ENCODE assay signal across 3 cellular contexts in the genomic region with DNA sequence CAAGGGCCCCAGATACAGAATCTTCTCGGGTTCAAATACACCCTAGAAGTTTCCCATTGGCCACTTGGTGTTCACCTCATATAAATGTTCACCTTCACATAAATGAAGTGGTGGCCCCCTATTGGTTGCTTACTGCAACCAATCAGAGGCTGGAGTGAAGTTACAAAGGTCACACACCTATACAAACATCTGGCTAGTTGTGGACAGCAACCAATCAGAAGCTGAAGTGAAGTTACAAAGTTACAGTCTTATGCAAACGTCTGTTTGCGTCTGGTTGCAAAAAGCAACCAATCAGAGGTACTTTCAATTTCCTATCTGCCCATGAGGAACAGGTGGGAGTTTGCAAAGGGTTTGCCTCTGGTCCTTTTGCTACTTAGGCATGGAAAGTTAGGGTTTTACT.
TF ChIP-seq lines count a peak whose summit lies in the region.

No MANE protein-coding gene starts in this region.

TF ChIP-seq in SK-N-SH, 30 proteins besides CTCF, POLR2A, EP300 and RAD21 (continued from another document):
- TF ChIP-seq MXI1 (IDR thresholded peaks at IDR 0.05; ENCODE audit: low read depth, low read length) (no peak), USF2 (IDR thresholded peaks at IDR 0.05; ENCODE audit: borderline replicate concordance, low read depth, low read length) (no peak), ZBTB33 (IDR thresholded peaks at IDR 0.05; ENCODE audit: borderline replicate concordance, low read depth) (no peak), PBX3 (IDR thresholded peaks at IDR 0.05) (no peak), IRF3 (IDR thresholded peaks at IDR 0.05; ENCODE audit: low read depth, low read length) (no peak), JUND (IDR thresholded peaks at IDR 0.05) (no peak), TCF12 (IDR thresholded peaks at IDR 0.05) (no peak), ELF1 (IDR thresholded peaks at IDR 0.05) (no peak), RCOR1 (IDR thresholded peaks at IDR 0.05; ENCODE audit: low read length) (no peak), RXRA (IDR thresholded peaks at IDR 0.05; ENCODE audit: borderline replicate concordance, low read depth) (no peak), FOXM1 (IDR thresholded peaks at IDR 0.05; ENCODE audit: low read depth) (no peak), TEAD4 (IDR thresholded peaks at IDR 0.05; ENCODE audit: borderline replicate concordance, insufficient read depth) (no peak), GABPA (IDR thresholded peaks at IDR 0.05; ENCODE audit: low read depth) (no peak), FOXJ3 (CRISPR knock-in tag; IDR thresholded peaks at IDR 0.05) (no peak)

TF ChIP-seq in SK-N-SH treated with all-trans-retinoic acid at 6 μM for 48 hours, 23 proteins besides CTCF, POLR2A, EP300 and RAD21 (continued from another document):
- TF ChIP-seq PATZ1 (CRISPR knock-in tag; IDR thresholded peaks at IDR 0.05; ENCODE audit: borderline replicate concordance) (no peak), ZC3H10 (CRISPR knock-in tag; IDR thresholded peaks at IDR 0.05) (no peak), ZNF70 (CRISPR knock-in tag; IDR thresholded peaks at IDR 0.05) (no peak), ESRRG (CRISPR knock-in tag; IDR thresholded peaks at IDR 0.05) (no peak), ZFP30 (CRISPR knock-in tag; IDR thresholded peaks at IDR 0.05) (no peak), TCF4 (CRISPR knock-in tag; IDR thresholded peaks at IDR 0.05; ENCODE audit: borderline replicate concordance) (no peak)
- TF ChIP-seq, protein P1, sequence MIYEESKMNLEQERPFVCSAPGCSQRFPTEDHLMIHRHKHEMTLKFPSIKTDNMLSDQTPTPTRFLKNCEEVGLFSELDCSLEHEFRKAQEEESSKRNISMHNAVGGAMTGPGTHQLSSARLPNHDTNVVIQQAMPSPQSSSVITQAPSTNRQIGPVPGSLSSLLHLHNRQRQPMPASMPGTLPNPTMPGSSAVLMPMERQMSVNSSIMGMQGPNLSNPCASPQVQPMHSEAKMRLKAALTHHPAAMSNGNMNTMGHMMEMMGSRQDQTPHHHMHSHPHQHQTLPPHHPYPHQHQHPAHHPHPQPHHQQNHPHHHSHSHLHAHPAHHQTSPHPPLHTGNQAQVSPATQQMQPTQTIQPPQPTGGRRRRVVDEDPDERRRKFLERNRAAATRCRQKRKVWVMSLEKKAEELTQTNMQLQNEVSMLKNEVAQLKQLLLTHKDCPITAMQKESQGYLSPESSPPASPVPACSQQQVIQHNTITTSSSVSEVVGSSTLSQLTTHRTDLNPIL (CRISPR knock-in tag; IDR thresholded peaks at IDR 0.05; ENCODE audit: low read depth): no peak
- TF ChIP-seq, protein P2, sequence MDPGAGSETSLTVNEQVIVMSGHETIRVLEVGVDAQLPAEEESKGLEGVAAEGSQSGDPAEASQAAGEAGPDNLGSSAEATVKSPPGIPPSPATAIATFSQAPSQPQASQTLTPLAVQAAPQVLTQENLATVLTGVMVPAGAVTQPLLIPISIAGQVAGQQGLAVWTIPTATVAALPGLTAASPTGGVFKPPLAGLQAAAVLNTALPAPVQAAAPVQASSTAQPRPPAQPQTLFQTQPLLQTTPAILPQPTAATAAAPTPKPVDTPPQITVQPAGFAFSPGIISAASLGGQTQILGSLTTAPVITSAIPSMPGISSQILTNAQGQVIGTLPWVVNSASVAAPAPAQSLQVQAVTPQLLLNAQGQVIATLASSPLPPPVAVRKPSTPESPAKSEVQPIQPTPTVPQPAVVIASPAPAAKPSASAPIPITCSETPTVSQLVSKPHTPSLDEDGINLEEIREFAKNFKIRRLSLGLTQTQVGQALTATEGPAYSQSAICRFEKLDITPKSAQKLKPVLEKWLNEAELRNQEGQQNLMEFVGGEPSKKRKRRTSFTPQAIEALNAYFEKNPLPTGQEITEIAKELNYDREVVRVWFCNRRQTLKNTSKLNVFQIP (CRISPR knock-in tag; IDR thresholded peaks at IDR 0.05; ENCODE audit: borderline replicate concordance, low read depth): no peak

TF ChIP-seq in endothelial cell of umbilical vein, 7 proteins besides CTCF, POLR2A, EP300 and RAD21 (continued from another document):
- TF ChIP-seq MAX (IDR thresholded peaks at IDR 0.05; ENCODE audit: insufficient read depth, insufficient read length): no peak
